ENCODE assay signal across 9 cellular contexts in the genomic region with DNA sequence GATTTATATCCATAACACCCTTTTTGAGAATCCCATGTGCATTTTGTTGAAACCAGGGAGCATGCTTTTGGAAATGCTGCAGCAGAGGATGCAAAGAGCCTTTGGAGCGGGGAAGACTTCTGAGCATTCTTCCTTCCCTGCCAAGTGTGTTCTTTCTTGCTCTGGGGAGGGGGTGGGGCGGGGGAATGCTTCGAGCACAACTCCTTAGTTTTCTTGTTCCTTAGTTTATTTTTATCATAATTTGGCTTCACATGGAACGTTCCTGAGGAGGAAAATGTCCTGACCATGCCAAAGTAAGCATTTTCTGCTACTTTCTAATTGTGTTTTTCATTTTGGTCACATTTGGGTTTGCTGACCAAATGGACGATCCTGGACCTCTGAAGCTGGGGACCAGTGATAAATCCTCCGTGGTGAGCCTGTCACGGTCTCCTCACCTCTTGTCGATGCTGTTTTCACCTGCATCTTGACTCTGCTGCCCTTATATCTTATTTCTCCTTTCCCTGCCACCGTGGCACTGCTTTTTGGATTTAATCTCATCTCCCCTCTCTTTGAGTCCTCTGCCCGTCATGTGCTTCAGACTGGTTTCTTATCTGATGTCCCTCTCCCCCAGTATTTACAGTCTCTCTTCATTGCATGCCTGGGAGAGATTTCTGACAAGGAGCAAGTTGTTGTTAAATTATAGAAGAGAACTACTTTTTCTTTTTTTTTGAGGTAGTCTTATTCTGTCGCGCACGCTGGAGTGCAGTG. TPM values are rescaled to one million over a fixed set of nuclear protein-coding genes. Genes with fewer than 3 reads are reported as not detected.
DNase-seq lines count a peak whose midpoint lies in the region; ATAC-seq and TF ChIP-seq lines count a peak whose summit lies in the region.
"Had no signal": no experiment of that assay in that cellular context is flagged by ENCODE, and none has a peak within 500 bp of the region (broad histone marks: within the 10 kb centered on the region; RNA-seq: fewer than 3 reads in every experiment).

No MANE protein-coding gene starts in this region.

- no peak overlapping the region for H3K27ac ChIP-seq in CD4-positive, alpha-beta memory T cell (ENCODE audit: low read depth, low read length)

- CTCF ChIA-PET in CD4-positive, alpha-beta memory T cell (lab: Charles Lee; ENCODE audit: partially characterized antibody): interaction anchor here (1.7 kb wide), 1 partner anchor 21 kb away, joined by 8 read pairs; no protein-coding TSS in a partner anchor

- H3K36me3 Mint-ChIP-seq in CD4-positive, alpha-beta memory T cell: peaks cover 24 to 39% of the 10 kb centered on the region in 2 donors
- H3K36me3 Mint-ChIP-seq in nephron (ENCODE audit: low read depth): peaks cover 16% of the 10 kb centered on the region

- intact Hi-C loops in CD4-positive, alpha-beta memory T cell (cut with micrococcal nuclease): no loop called here

- no peak for TF ChIP-seq CTCF in Loucy (conservative IDR thresholded peaks at IDR 0.05; ENCODE audit: low read length)
- no peak for TF ChIP-seq CTCF in cardiac fibroblast (IDR thresholded peaks at IDR 0.05; ENCODE audit: low read depth, low read length)
- TF ChIP-seq CTCF in nephron (IDR thresholded peaks at IDR 0.05; ENCODE audit: unreplicated experiment in 3 of 3): no peak

- peak overlapping the region; percentile 96 for H3K9ac ChIP-seq in Loucy (ENCODE audit: low read depth, low read length, poor library complexity, severe bottlenecking)

- no peak for ATAC-seq in HG02678 (IDR thresholded peaks at IDR 0.05; ENCODE audit: unreplicated experiment)
- no peak for ATAC-seq in HG03342 (IDR thresholded peaks at IDR 0.05; ENCODE audit: unreplicated experiment)

- H3K9me2 ChIP-seq in Loucy (replicated peaks; ENCODE audit: low read depth, low read length): no peaks in the 10 kb centered on the region

- POLR2A ChIA-PET in CD4-positive, alpha-beta memory T cell (lab: Charles Lee; ENCODE audit: partially characterized antibody): interaction anchor here (1.5 kb wide), 1 partner anchor 8 kb away, joined by 4 read pairs; no protein-coding TSS in a partner anchor

- H3F3A ChIP-seq in Loucy (ENCODE audit: low read depth): no peaks in the 10 kb centered on the region

- H2AFZ ChIP-seq in Loucy (ENCODE audit: low read length): no peak overlapping the region

- peak overlapping the region in 2 of 7 donors; percentile 63 to 70 for H3K27ac Mint-ChIP-seq in CD4-positive, alpha-beta memory T cell
- H3K27ac Mint-ChIP-seq in nephron: peak overlapping the region; percentile 67 to 92 (median 80)

- H3K4me3 ChIP-seq in CD4-positive, alpha-beta memory T cell (ENCODE audit: low read length in 2 of 2): no peak overlapping the region
- H3K4me3 ChIP-seq in Loucy (ENCODE audit: low read length, poor library complexity, severe bottlenecking): peak overlapping the region; percentile 80
- peak overlapping the region in 1 of 2 donors; percentile 76 for H3K4me3 ChIP-seq in cardiac fibroblast (replicated peaks in 1 of 2; ENCODE audit: low read depth in 2 of 2, low read length in 2 of 2)

- peaks cover 25% of the 10 kb centered on the region for H3K4me1 ChIP-seq in CD4-positive, alpha-beta memory T cell (ENCODE audit: insufficient read depth, low read length)
- peaks cover 66% of the 10 kb centered on the region for H3K4me1 ChIP-seq in Loucy (ENCODE audit: insufficient read depth, low read length, poor library complexity, severe bottlenecking)

- peaks cover 74% of the 10 kb centered on the region for H3K79me2 ChIP-seq in Loucy (ENCODE audit: insufficient read depth, low read length)

- no peaks in the 10 kb centered on the region for H3K27me3 ChIP-seq in CD4-positive, alpha-beta memory T cell (ENCODE audit: insufficient read depth, low read length)
- H3K27me3 ChIP-seq in Loucy (ENCODE audit: insufficient read depth, low read length, poor library complexity, severe bottlenecking): no peaks in the 10 kb centered on the region

- no peaks in the 10 kb centered on the region for H3K9me3 ChIP-seq in CD4-positive, alpha-beta memory T cell (ENCODE audit: control insufficient read depth in 1 of 2, low read length in 2 of 2)
- no peaks in the 10 kb centered on the region for H3K9me3 ChIP-seq in Loucy (ENCODE audit: insufficient read depth, low read depth, low read length)

- H3K4me3 Mint-ChIP-seq in CD4-positive, alpha-beta memory T cell: peak overlapping the region in 5 of 8 donors; percentile 20 to 65 (median 49)
- peak overlapping the region; percentile 69 to 93 (median 92) for H3K4me3 Mint-ChIP-seq in nephron

- DNase-seq in CD4-positive, alpha-beta memory T cell: no peak
- peak; percentile 29 to 64 for DNase-seq in cardiac fibroblast (ENCODE audit: low read depth in 2 of 2)
- DNase-seq in effector CD8-positive, alpha-beta T cell (lab: John Stamatoyannopoulos, UW): no peak
- DNase-seq in H4 (ENCODE audit: low spot score): no peak

- no peaks in the 10 kb centered on the region for H3K9me3 Mint-ChIP-seq in CD4-positive, alpha-beta memory T cell
- H3K9me3 Mint-ChIP-seq in nephron: no peaks in the 10 kb centered on the region
- H3K9me3 Mint-ChIP-seq: dendritic cell treated with granulocyte-macrophage colony-stimulating factor and Interleukin-4, amounts not matched to agents 40 ng/mL and 50 ng/mL, for 4 days had no signal

- H3K4me1 Mint-ChIP-seq in CD4-positive, alpha-beta memory T cell: peaks cover 22 to 31% (median 24%) of the 10 kb centered on the region in 4 donors
- H3K4me1 Mint-ChIP-seq in nephron: peaks cover 59% of the 10 kb centered on the region

- H3K27me3 Mint-ChIP-seq in CD4-positive, alpha-beta memory T cell: no peaks in the 10 kb centered on the region
- no peaks in the 10 kb centered on the region for H3K27me3 Mint-ChIP-seq in nephron (ENCODE audit: low read depth)

- peaks cover 51% of the 10 kb centered on the region for H4K20me1 ChIP-seq in Loucy (ENCODE audit: insufficient read depth, low read length, poor library complexity, severe bottlenecking)

- peak overlapping the region; percentile 99 for H3K4me2 ChIP-seq in Loucy (ENCODE audit: low read depth, low read length, poor library complexity, severe bottlenecking)

- peaks cover 33% of the 10 kb centered on the region for H3K36me3 ChIP-seq in CD4-positive, alpha-beta memory T cell (ENCODE audit: insufficient read depth, low read length)
- H3K36me3 ChIP-seq in Loucy (ENCODE audit: insufficient read depth, low read length): peaks cover 35% of the 10 kb centered on the region

RNA-seq across cellular contexts. Expression of gene CTPS1, which starts 2.4 kb away (rescaled TPM):
- 10 to 100 TPM; 18.5 to 19.7 TPM for total RNA-seq in CD4-positive, alpha-beta memory T cell
- 10 to 100 TPM; 11.6 to 14.2 TPM for polyA plus RNA-seq in CD4-positive, alpha-beta memory T cell
- total RNA-seq in H4 (2014; rRNA removed; shearing (Covaris generic)): 38.7 and 56.2 TPM in 2 replicates

RNA-seq across cellular contexts. Expression of gene SLFNL1, which starts 39.6 kb away (rescaled TPM):
- 1 to 10 TPM; 1.2 to 1.6 TPM for total RNA-seq in CD4-positive, alpha-beta memory T cell
- polyA plus RNA-seq in CD4-positive, alpha-beta memory T cell: under 1 TPM in 1 of 2 donors, not detected in 1; 0.77 TPM
- not detected in 2 replicates for total RNA-seq in H4 (2014; rRNA removed; shearing (Covaris generic))

Comparison
In these comparisons a context has a peak if more than half of its experiments do, and no peak if none do; other contexts are left out.
1. DNase-seq: peak in cardiac fibroblast (2 of 2); none in CD4-positive, alpha-beta memory T cell (0 of 5), effector CD8-positive, alpha-beta T cell (single experiment) and H4 (single experiment).